Comparison of ENCODE assay signal across 15 cellular contexts in genomic region chr11:76744186-76745058, GRCh38. TPM values are rescaled to one million over a fixed set of nuclear protein-coding genes. Genes with fewer than 3 reads are reported as not detected.
A peak's percentile ranks its signal among the peaks of the same experiment; 100 is the strongest.
DNase-seq lines count a peak whose midpoint lies in the region; ATAC-seq and TF ChIP-seq lines count a peak whose summit lies in the region.
"Had no signal": no experiment of that assay in that cellular context is flagged by ENCODE, and none has a peak within 500 bp of the region (broad histone marks: within the 10 kb centered on the region; RNA-seq: fewer than 3 reads in every experiment).

No MANE protein-coding gene starts in this region.

- in situ Hi-C loops in Panc1 (cut with HindIII; ENCODE audit: low pct_unique_long_range_greater_than_20kb, low sequenced_read_pairs), result no loop called here

- H3K4me1 ChIP-seq in Panc1 (ENCODE audit: control insufficient read depth, insufficient read depth, low read length), result peaks cover 2% of the 10 kb centered on the region; the same call in 1 of the 2 replicates

- no peaks in the 10 kb centered on the region for H3K36me3 ChIP-seq in Panc1 (ENCODE audit: control insufficient read depth, insufficient read depth, low read length)
- H3K36me3 ChIP-seq: BLaER1 treated with 17β-estradiol and CSF1 and Interleukin-3, amounts not matched to agents 10 nM and 100 nM had no signal

- H3K27ac Mint-ChIP-seq in nephron progenitor cell, result peak overlapping the region; percentile 46
- no peak overlapping the region for H3K27ac Mint-ChIP-seq in activated CD4-positive, alpha-beta memory T cell treated with anti-CD3 and anti-CD28 coated beads for 36 hours
- no peak overlapping the region for H3K27ac Mint-ChIP-seq in stimulated activated naive B cell treated with anti-CD40 and anti-IgM and Interleukin-4, amounts not matched to agents 10 μg/mL and 1 μg/mL and 100 μg/mL, for 72 hours
- H3K27ac Mint-ChIP-seq: activated CD4-positive, alpha-beta memory T cell treated with anti-CD3 and anti-CD28 coated beads, Interleukin-2, amount 10 ng/mL, durations not matched to agents 7 days and 5 days; T-helper 1 cell treated with Interleukin-12 subunit alpha and Interleukin-12 subunit beta and Interleukin-4 antibody, amounts not matched to agents 30 μg/mL and 1 μg/mL, for 36 hours had no signal

- no peak overlapping the region for H3K4me3 ChIP-seq in Panc1 (ENCODE audit: low read depth in 2 of 2, low read length in 2 of 2)
- H3K4me3 ChIP-seq: BLaER1 treated with 17β-estradiol and CSF1 and Interleukin-3, amounts not matched to agents 10 nM and 100 nM had no signal

- H3K4me3 Mint-ChIP-seq in nephron progenitor cell, result no peak overlapping the region
- no peak overlapping the region for H3K4me3 Mint-ChIP-seq in activated CD4-positive, alpha-beta memory T cell treated with anti-CD3 and anti-CD28 coated beads for 36 hours
- H3K4me3 Mint-ChIP-seq in stimulated activated naive B cell treated with anti-CD40 and anti-IgM and Interleukin-4, amounts not matched to agents 10 μg/mL and 1 μg/mL and 100 μg/mL, for 72 hours, result no peak overlapping the region
- H3K4me3 Mint-ChIP-seq: activated CD4-positive, alpha-beta memory T cell treated with anti-CD3 and anti-CD28 coated beads, Interleukin-2, amount 10 ng/mL, durations not matched to agents 7 days and 5 days; T-helper 1 cell treated with Interleukin-12 subunit alpha and Interleukin-12 subunit beta and Interleukin-4 antibody, amounts not matched to agents 30 μg/mL and 1 μg/mL, for 36 hours had no signal

- H3K36me3 Mint-ChIP-seq in nephron progenitor cell (ENCODE audit: low read depth), result no peaks in the 10 kb centered on the region
- no peaks in the 10 kb centered on the region for H3K36me3 Mint-ChIP-seq in activated CD4-positive, alpha-beta memory T cell treated with anti-CD3 and anti-CD28 coated beads for 36 hours
- H3K36me3 Mint-ChIP-seq in stimulated activated naive B cell treated with anti-CD40 and anti-IgM and Interleukin-4, amounts not matched to agents 10 μg/mL and 1 μg/mL and 100 μg/mL, for 72 hours, result no peaks in the 10 kb centered on the region

- H3K9me3 ChIP-seq in Panc1 (ENCODE audit: control insufficient read depth, insufficient read depth, low read depth, low read length), result no peaks in the 10 kb centered on the region
- H3K9me3 ChIP-seq: BLaER1 treated with 17β-estradiol and CSF1 and Interleukin-3, amounts not matched to agents 10 nM and 100 nM had no signal

- CTCF ChIA-PET in Panc1 (lab: Charles Lee), result no interaction called here
- CTCF ChIA-PET in activated CD4-positive, alpha-beta memory T cell treated with anti-CD3 and anti-CD28 coated beads for 36 hours (lab: Charles Lee), result no interaction called here

- no TSS peak for BruUV-seq in Panc1 (replicated peaks; lab: Mats Ljungman, UMichigan)

- ATAC-seq in Panc1, result peak; percentile 51
- peak; percentile 11 for ATAC-seq in esophagus mucosa
- no peak for ATAC-seq in GM21825 (IDR thresholded peaks at IDR 0.05; ENCODE audit: unreplicated experiment)
- no peak for ATAC-seq in stimulated activated naive B cell treated with anti-CD40 and anti-IgM and Interleukin-4, amounts not matched to agents 10 μg/mL and 1 μg/mL and 100 μg/mL, for 72 hours (replicated peaks)

- TF ChIP-seq CTCF in Panc1 (IDR thresholded peaks at IDR 0.05) (no peak), nephron progenitor cell (IDR thresholded peaks at IDR 0.05) (no peak)

- intact Hi-C loops in Panc1 (cut with micrococcal nuclease; ENCODE audit: unreplicated experiment), result no loop called here
- intact Hi-C loops in activated CD4-positive, alpha-beta memory T cell treated with anti-CD3 and anti-CD28 coated beads for 36 hours (cut with micrococcal nuclease), result no loop called here

- H3K4me1 Mint-ChIP-seq in nephron progenitor cell, result peaks cover 41% of the 10 kb centered on the region
- H3K4me1 Mint-ChIP-seq in activated CD4-positive, alpha-beta memory T cell treated with anti-CD3 and anti-CD28 coated beads for 36 hours (ENCODE audit: low read depth), result no peaks in the 10 kb centered on the region
- H3K4me1 Mint-ChIP-seq in stimulated activated naive B cell treated with anti-CD40 and anti-IgM and Interleukin-4, amounts not matched to agents 10 μg/mL and 1 μg/mL and 100 μg/mL, for 72 hours, result no peaks in the 10 kb centered on the region

- H3K9me3 Mint-ChIP-seq in nephron progenitor cell, result no peaks in the 10 kb centered on the region
- H3K9me3 Mint-ChIP-seq in activated CD4-positive, alpha-beta memory T cell treated with anti-CD3 and anti-CD28 coated beads for 36 hours, result no peaks in the 10 kb centered on the region
- H3K9me3 Mint-ChIP-seq in stimulated activated naive B cell treated with anti-CD40 and anti-IgM and Interleukin-4, amounts not matched to agents 10 μg/mL and 1 μg/mL and 100 μg/mL, for 72 hours, result no peaks in the 10 kb centered on the region
- H3K9me3 Mint-ChIP-seq: activated CD4-positive, alpha-beta memory T cell treated with anti-CD3 and anti-CD28 coated beads, Interleukin-2, amount 10 ng/mL, durations not matched to agents 7 days and 5 days; T-helper 1 cell treated with Interleukin-12 subunit alpha and Interleukin-12 subunit beta and Interleukin-4 antibody, amounts not matched to agents 30 μg/mL and 1 μg/mL, for 36 hours had no signal

- peak; percentile 53 for DNase-seq in CD1c-positive myeloid dendritic cell (ENCODE audit: extremely low spot score)
- DNase-seq in Panc1 (ENCODE audit: low read depth, low spot score), result no peak
- DNase-seq in nephron progenitor cell, result no peak
- DNase-seq in activated CD4-positive, alpha-beta memory T cell treated with anti-CD3 and anti-CD28 coated beads for 36 hours, result no peak
- no peak for DNase-seq in SIG-M5 treated with dmso at 0.1 percent for 504 hours (lab: John Stamatoyannopoulos, UW; ENCODE audit: unreplicated experiment)
- no peak for DNase-seq in stimulated activated naive B cell treated with anti-CD40 and anti-IgM and Interleukin-4, amounts not matched to agents 10 μg/mL and 1 μg/mL and 100 μg/mL, for 72 hours
- DNase-seq: activated CD4-positive, alpha-beta memory T cell treated with anti-CD3 and anti-CD28 coated beads, Interleukin-2, amount 10 ng/mL, durations not matched to agents 7 days and 5 days; NCI-H187; stimulated activated CD4-positive, alpha-beta T cell treated with anti-CD3 and anti-CD28 coated beads, Interleukin-1b, Interleukin-23, amount 100 ng/mL, for 48 hours; stimulated activated naive CD4-positive, alpha-beta T cell had no signal

- H3K27ac ChIP-seq in Panc1 (ENCODE audit: low read length), result no peak overlapping the region
- H3K27ac ChIP-seq: BLaER1 treated with 17β-estradiol and CSF1 and Interleukin-3, amounts not matched to agents 10 nM and 100 nM; parathyroid adenoma had no signal

- no peaks in the 10 kb centered on the region for H3K27me3 Mint-ChIP-seq in nephron progenitor cell (ENCODE audit: low read depth, poor library complexity)
- H3K27me3 Mint-ChIP-seq in activated CD4-positive, alpha-beta memory T cell treated with anti-CD3 and anti-CD28 coated beads for 36 hours, result peaks cover 4% of the 10 kb centered on the region
- peaks cover 23 to 26% of the 10 kb centered on the region in 2 donors for H3K27me3 Mint-ChIP-seq in stimulated activated naive B cell treated with anti-CD40 and anti-IgM and Interleukin-4, amounts not matched to agents 10 μg/mL and 1 μg/mL and 100 μg/mL, for 72 hours

- POLR2A ChIA-PET in Panc1 (lab: Charles Lee), result no interaction called here
- POLR2A ChIA-PET in activated CD4-positive, alpha-beta memory T cell treated with anti-CD3 and anti-CD28 coated beads for 36 hours (lab: Charles Lee), result no interaction called here

- no peaks in the 10 kb centered on the region for H3K27me3 ChIP-seq in Panc1 (ENCODE audit: control insufficient read depth, insufficient read depth, low read length)
- H3K27me3 ChIP-seq: BLaER1 treated with 17β-estradiol and CSF1 and Interleukin-3, amounts not matched to agents 10 nM and 100 nM had no signal

RNA-seq across cellular contexts. Expression of gene TSKU, which starts 38.7 kb away (rescaled TPM):
- 31.4 TPM for total RNA-seq in Panc1 (2021; ENCODE audit: unreplicated experiment)
- 44.7 TPM for polyA plus RNA-seq in Panc1 (2012; ENCODE audit: insufficient read length)
- 50.7 TPM for total RNA-seq in esophagus mucosa
- 1 to 10 TPM; 3.8 to 3.9 TPM for total RNA-seq in activated CD4-positive, alpha-beta memory T cell treated with anti-CD3 and anti-CD28 coated beads for 36 hours

Comparison
In these comparisons a context has a peak if more than half of its experiments do, and no peak if none do; other contexts are left out.
1. ATAC-seq: peak in Panc1 (single experiment) and esophagus mucosa (single experiment); none in GM21825 (single experiment) and stimulated activated naive B cell treated with anti-CD40 and anti-IgM and Interleukin-4, amounts not matched to agents 10 μg/mL and 1 μg/mL and 100 μg/mL, for 72 hours (0 of 2).